In the genomic region with DNA sequence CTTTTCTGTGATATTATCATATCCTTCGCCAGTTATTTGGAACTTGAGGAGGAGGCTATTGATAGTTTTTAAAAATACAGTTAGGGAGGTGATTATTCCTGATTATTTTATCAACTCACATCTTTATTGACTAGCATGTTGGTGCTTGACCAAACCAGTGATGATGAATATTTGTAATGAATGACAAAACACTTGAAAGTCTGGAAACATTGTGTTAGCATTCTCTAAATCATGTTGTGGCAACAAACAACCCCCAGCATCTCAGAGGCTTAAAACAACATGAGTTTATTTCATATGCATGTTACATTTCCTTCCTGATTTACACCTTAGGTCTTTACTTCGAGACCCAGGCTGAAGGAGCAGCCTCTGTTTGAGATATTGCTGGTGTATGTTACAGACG, we compare ENCODE assay signal across 21 cellular contexts. TPM values are rescaled to one million over a fixed set of nuclear protein-coding genes. Genes with fewer than 3 reads are reported as not detected.
DNase-seq lines count a peak whose midpoint lies in the region; ATAC-seq, FAIRE-seq and TF ChIP-seq lines count a peak whose summit lies in the region.
"Had no signal": no experiment of that assay in that cellular context is flagged by ENCODE, and none has a peak within 500 bp of the region (broad histone marks: within the 10 kb centered on the region; RNA-seq: fewer than 3 reads in every experiment).

No MANE protein-coding gene starts in this region.

- H3K27me3 ChIP-seq in GM23338 (ENCODE audit: insufficient read depth) = no peaks in the 10 kb centered on the region
- H3K27me3 ChIP-seq in bronchial epithelial cell (ENCODE audit: control insufficient read depth, insufficient read depth, low read length) = no peaks in the 10 kb centered on the region
- H3K27me3 ChIP-seq in keratinocyte (ENCODE audit: control insufficient read depth, extremely low read depth, insufficient read depth, low read length) = no peaks in the 10 kb centered on the region
- H3K27me3 ChIP-seq: BLaER1 treated with 17β-estradiol and CSF1 and Interleukin-3, amounts not matched to agents 10 nM and 100 nM had no signal

- H3F3A ChIP-seq in GM23338 (replicated peaks; ENCODE audit: low read depth) = no peaks in the 10 kb centered on the region

- TF ChIP-seq CTCF in GM23338 (conservative IDR thresholded peaks at IDR 0.05; ENCODE audit: low read depth in 2 of 2) (no peak), bronchial epithelial cell (IDR thresholded peaks at IDR 0.05; ENCODE audit: insufficient read depth, low read length, severe bottlenecking) (no peak), keratinocyte (optimal IDR thresholded peaks at IDR 0.05 in 1 of 3, IDR thresholded peaks at IDR 0.05 in 1 of 3, conservative IDR thresholded peaks at IDR 0.05 in 1 of 3; ENCODE audit: extremely low read depth in 1 of 3, insufficient read depth in 2 of 3, low read length in 3 of 3) (no peak), GM20000 (IDR thresholded peaks at IDR 0.05; ENCODE audit: extremely low read depth, missing control alignments) (no peak)

- H3K36me3 ChIP-seq in GM23338 (ENCODE audit: insufficient read depth) (no peaks in the 10 kb centered on the region), bronchial epithelial cell (ENCODE audit: control insufficient read depth, insufficient read depth, low read length) (no peaks in the 10 kb centered on the region), keratinocyte (ENCODE audit: control insufficient read depth in 2 of 2, extremely low read depth in 1 of 2, insufficient read depth in 2 of 2, low read length in 2 of 2) (no peaks in the 10 kb centered on the region)
- H3K36me3 ChIP-seq: BLaER1 treated with 17β-estradiol and CSF1 and Interleukin-3, amounts not matched to agents 10 nM and 100 nM had no signal

- H2AFZ ChIP-seq in GM23338 = peak overlapping the region; percentile 16; the same call in 1 of the 2 replicates
- peak overlapping the region; percentile 35 for H2AFZ ChIP-seq in keratinocyte (ENCODE audit: control insufficient read depth, low read length)

- H3K79me2 ChIP-seq in GM23338 (replicated peaks; ENCODE audit: insufficient read depth) = no peaks in the 10 kb centered on the region
- no peaks in the 10 kb centered on the region for H3K79me2 ChIP-seq in keratinocyte (ENCODE audit: control insufficient read depth, insufficient read depth, low read length)

- no peak overlapping the region for H3K4me3 Mint-ChIP-seq in GM23338
- H3K4me3 Mint-ChIP-seq: CD4-positive, alpha-beta T cell; CD8-positive, alpha-beta T cell had no signal

- H3K9me2 ChIP-seq in GM23338 (ENCODE audit: insufficient read depth) = peaks cover 4% of the 10 kb centered on the region; the same call in 1 of the 2 replicates

- H3K9me1 ChIP-seq in keratinocyte (ENCODE audit: control insufficient read depth, extremely low read depth, insufficient read depth, low read length) = no peaks in the 10 kb centered on the region

- H3K27me3 Mint-ChIP-seq in GM23338 (ENCODE audit: insufficient read depth, low read depth, poor library complexity) = peaks cover 2% of the 10 kb centered on the region
- H3K27me3 Mint-ChIP-seq: CD4-positive, alpha-beta T cell had no signal

- DNase-seq in GM23338 (ENCODE audit: low spot score) (no peak), bronchial epithelial cell (ENCODE audit: low read depth) (peak; percentile 82), keratinocyte (ENCODE audit: low read depth, low spot score) (no peak), NCI-H187 (lab: John Stamatoyannopoulos, UW) (no peak), GM20000 (ENCODE audit: low spot score) (no peak)
- DNase-seq: 8988T; ACHN; Caco-2; Calu3; CD4-positive, alpha-beta T cell; CD8-positive, alpha-beta T cell; DMS79 treated with DMSO at 0.1 percent for 48 hours; GF-D8 had no signal

- peaks cover 11% of the 10 kb centered on the region; the same call in 1 of the 2 replicates for H3K4me1 ChIP-seq in GM23338 (ENCODE audit: insufficient read depth)
- H3K4me1 ChIP-seq in keratinocyte (ENCODE audit: control insufficient read depth, extremely low read depth, insufficient read depth, low read length) = peaks cover 9% of the 10 kb centered on the region
- H3K4me1 ChIP-seq: Caco-2 had no signal

- H3K9ac ChIP-seq in keratinocyte (ENCODE audit: control insufficient read depth, extremely low read depth, insufficient read depth, low read length) = no peak overlapping the region
- H3K9ac ChIP-seq: BLaER1 treated with 17β-estradiol and CSF1 and Interleukin-3, amounts not matched to agents 10 nM and 100 nM had no signal

- peaks cover 16% of the 10 kb centered on the region for H3K4me1 Mint-ChIP-seq in GM23338

- no peak overlapping the region for H3K4me3 ChIP-seq in GM23338
- no peak overlapping the region for H3K4me3 ChIP-seq in bronchial epithelial cell (ENCODE audit: low read depth, low read length)
- H3K4me3 ChIP-seq in keratinocyte (ENCODE audit: control insufficient read depth in 2 of 3, extremely low read depth in 1 of 3, insufficient read depth in 2 of 3, low read depth in 1 of 3, low read length in 3 of 3) = no peak overlapping the region
- H3K4me3 ChIP-seq: BLaER1 treated with 17β-estradiol and CSF1 and Interleukin-3, amounts not matched to agents 10 nM and 100 nM had no signal

- H3K9me3 ChIP-seq in keratinocyte (ENCODE audit: control insufficient read depth, low read depth, low read length) = no peaks in the 10 kb centered on the region
- H3K9me3 ChIP-seq: BLaER1 treated with 17β-estradiol and CSF1 and Interleukin-3, amounts not matched to agents 10 nM and 100 nM; Caco-2 had no signal

- dilution Hi-C loops in keratinocyte (cut with MboI; ENCODE audit: extremely low pct_ligation_motif_present, low sequenced_read_pairs) = no loop called here

- ATAC-seq in GM23338 = no peak
- no peak for ATAC-seq in GM18520 (IDR thresholded peaks at IDR 0.05; ENCODE audit: unreplicated experiment)
- no peak for ATAC-seq in HG02981 (IDR thresholded peaks at IDR 0.05; ENCODE audit: unreplicated experiment)
- ATAC-seq: CD8-positive, alpha-beta T cell had no signal

- H3K4me2 ChIP-seq in GM23338 (no peak overlapping the region), keratinocyte (ENCODE audit: control insufficient read depth, extremely low read depth, insufficient read depth, low read depth, low read length) (peak overlapping the region; percentile 25)
- H3K4me2 ChIP-seq: BLaER1 treated with 17β-estradiol and CSF1 and Interleukin-3, amounts not matched to agents 10 nM and 100 nM had no signal

- H4K20me1 ChIP-seq in GM23338 (replicated peaks; ENCODE audit: insufficient read depth) (no peaks in the 10 kb centered on the region), keratinocyte (ENCODE audit: control insufficient read depth, extremely low read depth, insufficient read depth, low read length) (no peaks in the 10 kb centered on the region)
- H4K20me1 ChIP-seq: BLaER1 treated with 17β-estradiol and CSF1 and Interleukin-3, amounts not matched to agents 10 nM and 100 nM had no signal

- H3K27ac Mint-ChIP-seq in GM23338 = no peak overlapping the region
- H3K27ac Mint-ChIP-seq: CD4-positive, alpha-beta T cell; CD8-positive, alpha-beta T cell had no signal

- H3K36me3 Mint-ChIP-seq in GM23338 (ENCODE audit: low read depth) = no peaks in the 10 kb centered on the region

- H3K27ac ChIP-seq in GM23338 (ENCODE audit: low read depth) (no peak overlapping the region), keratinocyte (ENCODE audit: control insufficient read depth, insufficient read depth, low read length) (no peak overlapping the region)
- H3K27ac ChIP-seq: BLaER1 treated with 17β-estradiol and CSF1 and Interleukin-3, amounts not matched to agents 10 nM and 100 nM; C4-2B had no signal

- no peaks in the 10 kb centered on the region for H3K9me3 Mint-ChIP-seq in GM23338
- H3K9me3 Mint-ChIP-seq: CD4-positive, alpha-beta T cell; CD8-positive, alpha-beta T cell had no signal

- FAIRE-seq in bronchial epithelial cell (lab: Jason Lieb, UNC) (peak; percentile 32), keratinocyte (lab: Jason Lieb, UNC) (peak; percentile 75)
- FAIRE-seq: A204.1, D721Med, G401.6, GM12891 had no signal

TF ChIP-seq in GM23338, 12 proteins besides CTCF, POLR2A, EP300 and RAD21 (continues in another document):
- TF ChIP-seq JUNB (IDR thresholded peaks at IDR 0.05; ENCODE audit: unreplicated experiment) (no peak), EZH2phosphoT487 (IDR thresholded peaks at IDR 0.05; ENCODE audit: unreplicated experiment) (no peak), ZNF114 (CRISPR knock-in tag; IDR thresholded peaks at IDR 0.05) (no peak), ZNF331 (CRISPR knock-in tag; IDR thresholded peaks at IDR 0.05; ENCODE audit: low read depth) (no peak), NANOG (IDR thresholded peaks at IDR 0.05; ENCODE audit: borderline replicate concordance) (no peak), EZH2 (IDR thresholded peaks at IDR 0.05; ENCODE audit: low read depth, unreplicated experiment) (no peak)
- TF ChIP-seq, protein P1, sequence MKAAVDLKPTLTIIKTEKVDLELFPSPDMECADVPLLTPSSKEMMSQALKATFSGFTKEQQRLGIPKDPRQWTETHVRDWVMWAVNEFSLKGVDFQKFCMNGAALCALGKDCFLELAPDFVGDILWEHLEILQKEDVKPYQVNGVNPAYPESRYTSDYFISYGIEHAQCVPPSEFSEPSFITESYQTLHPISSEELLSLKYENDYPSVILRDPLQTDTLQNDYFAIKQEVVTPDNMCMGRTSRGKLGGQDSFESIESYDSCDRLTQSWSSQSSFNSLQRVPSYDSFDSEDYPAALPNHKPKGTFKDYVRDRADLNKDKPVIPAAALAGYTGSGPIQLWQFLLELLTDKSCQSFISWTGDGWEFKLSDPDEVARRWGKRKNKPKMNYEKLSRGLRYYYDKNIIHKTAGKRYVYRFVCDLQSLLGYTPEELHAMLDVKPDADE (IDR thresholded peaks at IDR 0.05) = no peak

RNA-seq across cellular contexts. Expression of gene JUN, which starts 10.7 kb away (rescaled TPM):
- 21.6 and 28.5 TPM in 2 replicates for total RNA-seq in GM23338 (2014; rRNA removed; shearing (Covaris generic))
- polyA plus RNA-seq in GM23338 (2016; fragmentation: Nextera tagmentation; extraction: Ambion mirVana) (19.6 and 23.3 TPM in 2 replicates), keratinocyte (31.2 to 83.1 TPM (median 70.1 TPM) in 3 replicates)
- total RNA-seq in bronchial epithelial cell = 66.2 and 90.0 TPM in 2 replicates
- polyA plus RNA-seq in keratinocyte (2011; ENCODE audit: low read depth) = 322 TPM
- 20.0 and 37.1 TPM in 2 replicates for polyA plus RNA-seq in keratinocyte (2011; cell fraction: cytosol; rRNA removed)
- 170 and 226 TPM in 2 replicates for polyA plus RNA-seq in keratinocyte (2011; cell fraction: nucleus; rRNA removed)
- polyA plus RNA-seq in keratinocyte (2012; ENCODE audit: low replicate concordance) = 43.2 and 179 TPM in 2 replicates
- 28.4 to 46.4 TPM (median 36.4 TPM) in 3 replicates for polyA minus RNA-seq in keratinocyte
- polyA minus RNA-seq in keratinocyte (2011; cell fraction: cytosol; rRNA and poly(A)+ RNA removed) = 76.4 TPM
- 198 and 206 TPM in 2 replicates for polyA minus RNA-seq in keratinocyte (2011; cell fraction: nucleus; rRNA and poly(A)+ RNA removed)
